In the genomic region with DNA sequence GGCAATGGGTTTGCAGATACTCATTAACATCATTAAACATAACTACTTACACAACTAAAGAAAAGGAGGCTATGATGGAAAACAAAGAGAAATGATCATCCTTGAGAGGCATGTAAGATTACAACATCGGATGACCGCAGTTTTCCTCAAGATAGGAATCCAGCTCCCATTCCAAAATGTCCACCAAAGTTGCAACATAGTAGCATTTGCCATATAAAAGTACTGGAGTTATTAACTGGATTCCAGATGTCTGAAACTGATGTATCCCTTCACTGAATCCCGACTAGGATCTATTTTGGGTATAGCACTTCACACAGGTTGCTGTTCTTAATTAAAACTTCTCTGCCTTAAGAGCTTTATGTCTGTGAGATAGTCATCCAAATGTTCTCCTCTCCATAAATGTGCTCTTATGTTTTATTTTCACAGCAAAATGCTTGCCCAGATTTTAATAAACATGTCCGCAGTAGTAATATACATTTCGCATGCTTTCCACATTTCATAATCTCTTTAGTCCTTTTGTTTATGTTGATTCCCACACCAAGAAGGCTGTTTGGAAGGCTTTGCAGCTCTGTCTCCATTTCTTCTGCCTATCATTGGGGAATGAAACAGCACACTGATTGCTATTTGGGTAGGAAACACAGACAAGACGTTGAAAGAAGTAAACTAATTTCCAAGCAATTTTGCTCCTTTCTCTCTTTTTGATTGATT, we compare ENCODE assay signal across 15 cellular contexts.
A peak's percentile ranks its signal among the peaks of the same experiment; 100 is the strongest.
DNase-seq lines count a peak whose midpoint lies in the region; ATAC-seq and TF ChIP-seq lines count a peak whose summit lies in the region.
"Had no signal": no experiment of that assay in that cellular context is flagged by ENCODE, and none has a peak within 500 bp of the region (broad histone marks: within the 10 kb centered on the region; RNA-seq: fewer than 3 reads in every experiment).

No MANE protein-coding gene starts in this region.

- peak overlapping the region; percentile 77; the same call in 1 of the 2 replicates for H3K14ac ChIP-seq in IMR-90 (replicated peaks; ENCODE audit: low read depth, low read length)

- no TSS peak for BruUV-seq in IMR-90 (replicated peaks; lab: Mats Ljungman, UMichigan)
- no TSS peak for BruUV-seq in Calu3 (replicated peaks; lab: Mats Ljungman, UMichigan)

- in situ Hi-C loops in IMR-90 (cut with MboI; ENCODE audit: low sequenced_read_pairs), result no loop called here

- no CpG with 5 or more reads among the region's 6 CpGs for WGBS in IMR-90 (ENCODE audit: extremely low coverage in 2 of 2, insufficient read length in 1 of 2), 2 experiments
- WGBS in suprapubic skin, result 71% methylated on average over 6 of the region's 6 CpGs

- peak overlapping the region; percentile 28; the same call in 1 of the 2 replicates for H4K5ac ChIP-seq in IMR-90 (ENCODE audit: low read depth, low read length)

- H3K56ac ChIP-seq in IMR-90 (ENCODE audit: extremely low read depth, insufficient read depth, low read length), result peak overlapping the region; percentile 66

- no peaks in the 10 kb centered on the region for H3K9me3 ChIP-seq in IMR-90 (ENCODE audit: control insufficient read depth, insufficient read depth, low read length)
- no peaks in the 10 kb centered on the region for H3K9me3 ChIP-seq in suprapubic skin
- H3K9me3 ChIP-seq: neutrophil had no signal

- ATAC-seq in IMR-90 (ENCODE audit: low read depth), result peak; percentile 73
- ATAC-seq in omental fat pad (ENCODE audit: low FRiP score), result peak; percentile 63
- no peak for ATAC-seq in GM21737 (IDR thresholded peaks at IDR 0.05; ENCODE audit: unreplicated experiment)
- ATAC-seq: stimulated activated naive B cell treated with anti-CD40 and anti-IgM and Interleukin-4, amounts not matched to agents 10 μg/mL and 1 μg/mL and 100 μg/mL, for 72 hours had no signal

- peaks cover 12% of the 10 kb centered on the region for H3K4me1 ChIP-seq in IMR-90 (ENCODE audit: control insufficient read depth, insufficient read depth, low read length)
- no peaks in the 10 kb centered on the region for H3K4me1 ChIP-seq in suprapubic skin

- CTCF ChIA-PET in IMR-90 (lab: Yijun Ruan, JAX), result interaction anchor here (0.6 to 1.2 kb wide), 2 partner anchors 44 to 91 kb away, joined by 3 read pairs; no protein-coding TSS in a partner anchor
- CTCF ChIA-PET in Calu3 (lab: Charles Lee), result no interaction called here

- H3K27me3 ChIP-seq in IMR-90 (ENCODE audit: control insufficient read depth, insufficient read depth, low read length) (no peaks in the 10 kb centered on the region), suprapubic skin (no peaks in the 10 kb centered on the region)
- H3K27me3 ChIP-seq: neutrophil had no signal

- H3K4me3 ChIP-seq in IMR-90 (ENCODE audit: insufficient read depth, low read depth, low read length) (no peak overlapping the region), suprapubic skin (no peak overlapping the region)
- H3K4me3 ChIP-seq: skin epidermis had no signal

- peaks cover 13% of the 10 kb centered on the region for H3K36me3 Mint-ChIP-seq in T-helper 2 cell treated with Interferon-gamma antibody and Interleukin-4, amounts not matched to agents 5 μg/mL and 100 μg/mL, for 36 hours (ENCODE audit: low read depth)
- peaks cover 3% of the 10 kb centered on the region for H3K36me3 Mint-ChIP-seq in Calu3 (ENCODE audit: insufficient read depth, unreplicated experiment)
- H3K36me3 Mint-ChIP-seq: brain; stimulated activated naive B cell treated with anti-CD40 and anti-IgM and Interleukin-4, amounts not matched to agents 10 μg/mL and 1 μg/mL and 100 μg/mL, for 72 hours had no signal

- H3K9me1 ChIP-seq in IMR-90 (ENCODE audit: insufficient read depth, low read length), result no peaks in the 10 kb centered on the region

- H4K8ac ChIP-seq in IMR-90 (ENCODE audit: low read depth in 2 of 2, low read length in 2 of 2), result peak overlapping the region; percentile 1 to 82; a peak in 3 of 4 replicates

- H3K36me3 ChIP-seq in IMR-90 (ENCODE audit: control insufficient read depth, insufficient read depth, low read length) (no peaks in the 10 kb centered on the region), suprapubic skin (no peaks in the 10 kb centered on the region)
- H3K36me3 ChIP-seq: neutrophil had no signal

- peak overlapping the region; percentile 77; the same call in 1 of the 2 replicates for H3K23ac ChIP-seq in IMR-90 (ENCODE audit: low read depth, low read length)

- no peak overlapping the region for H2AFZ ChIP-seq in IMR-90 (replicated peaks; ENCODE audit: low read length, poor library complexity)

- peak overlapping the region; percentile 78; the same call in 2 of the 3 replicates for H2BK15ac ChIP-seq in IMR-90 (ENCODE audit: low read depth, low read length)

- no peak for TF ChIP-seq EP300 in suprapubic skin (IDR thresholded peaks at IDR 0.05)

- peak overlapping the region; percentile 95; the same call in 1 of the 2 replicates for H3K27ac ChIP-seq in IMR-90 (ENCODE audit: insufficient read depth, low read length)
- no peak overlapping the region for H3K27ac ChIP-seq in suprapubic skin
- H3K27ac ChIP-seq: neutrophil had no signal

- H3K4me2 ChIP-seq in IMR-90 (ENCODE audit: low read depth, low read length), result peak overlapping the region; percentile 86; the same call in 1 of the 2 replicates

- H3K27me3 Mint-ChIP-seq in T-helper 2 cell treated with Interferon-gamma antibody and Interleukin-4, amounts not matched to agents 5 μg/mL and 100 μg/mL, for 36 hours (ENCODE audit: low read depth), result no peaks in the 10 kb centered on the region
- no peaks in the 10 kb centered on the region for H3K27me3 Mint-ChIP-seq in Calu3 (ENCODE audit: unreplicated experiment)
- H3K27me3 Mint-ChIP-seq: stimulated activated naive B cell treated with anti-CD40 and anti-IgM and Interleukin-4, amounts not matched to agents 10 μg/mL and 1 μg/mL and 100 μg/mL, for 72 hours had no signal

- H4K20me1 ChIP-seq in IMR-90 (ENCODE audit: insufficient read depth, low read length), result no peaks in the 10 kb centered on the region

- H3K27ac Mint-ChIP-seq in T-helper 2 cell treated with Interferon-gamma antibody and Interleukin-4, amounts not matched to agents 5 μg/mL and 100 μg/mL, for 36 hours, result no peak overlapping the region
- H3K27ac Mint-ChIP-seq in Calu3 (ENCODE audit: unreplicated experiment), result no peak overlapping the region
- H3K27ac Mint-ChIP-seq: stimulated activated naive B cell treated with anti-CD40 and anti-IgM and Interleukin-4, amounts not matched to agents 10 μg/mL and 1 μg/mL and 100 μg/mL, for 72 hours had no signal

- H3K9ac ChIP-seq in IMR-90 (ENCODE audit: low read depth, low read length), result peak overlapping the region; percentile 34; the same call in 1 of the 2 replicates

- peak overlapping the region; percentile 89 for H2BK120ac ChIP-seq in IMR-90 (ENCODE audit: low read depth, low read length)

- DNase-seq in AG09319 (ENCODE audit: extremely low read depth, low read depth) (peak; percentile 89), IMR-90 (peak; percentile 93), fibroblast of peridontal ligament (ENCODE audit: extremely low read depth) (peak; percentile 99), omental fat pad (ENCODE audit: low spot score) (no peak), Calu3 (no peak), suprapubic skin (ENCODE audit: low spot score in 2 of 2) (no peak)
- no peak for DNase-seq in T-helper 2 cell treated with Interferon-gamma antibody and Interleukin-4, amounts not matched to agents 5 μg/mL and 100 μg/mL, for 36 hours (ENCODE audit: low spot score)
- DNase-seq: AML-193; effector CD4-positive, alpha-beta T cell; KG1; stimulated activated naive B cell treated with anti-CD40 and anti-IgM and Interleukin-4, amounts not matched to agents 10 μg/mL and 1 μg/mL and 100 μg/mL, for 72 hours had no signal

- intact Hi-C loops in IMR-90 (cut with micrococcal nuclease), result loop anchor here (1.0 to 2.0 kb wide), 3 partner anchors 90 to 191 kb away; no protein-coding TSS in a partner anchor
- intact Hi-C loops in Calu3 (cut with micrococcal nuclease; ENCODE audit: unreplicated experiment), result no loop called here

- TF ChIP-seq RAD21 in IMR-90 (IDR thresholded peaks at IDR 0.05; ENCODE audit: low read length), result no peak

- no peak overlapping the region for H2AK9ac ChIP-seq in IMR-90 (replicated peaks; ENCODE audit: low read depth, low read length, poor library complexity)

- no peak overlapping the region for H2AK5ac ChIP-seq in IMR-90 (ENCODE audit: low read depth, low read length)

- peak overlapping the region; percentile 91 for H2BK5ac ChIP-seq in IMR-90 (ENCODE audit: low read depth, low read length, poor library complexity, severe bottlenecking)

- dilution Hi-C loops in IMR-90 (cut with HindIII; ENCODE audit: low sequenced_read_pairs, unreplicated experiment), result no loop called here

- peak overlapping the region; percentile 92; the same call in 1 of the 2 replicates for H4K91ac ChIP-seq in IMR-90 (ENCODE audit: insufficient read depth, low read depth, low read length)

- TF ChIP-seq CTCF in AG09319 (IDR thresholded peaks at IDR 0.05; ENCODE audit: low read depth, low read length) (no peak), IMR-90 (conservative IDR thresholded peaks at IDR 0.05; ENCODE audit: low read depth, low read length) (no peak), omental fat pad (IDR thresholded peaks at IDR 0.05) (no peak), Calu3 (IDR thresholded peaks at IDR 0.05; ENCODE audit: unreplicated experiment) (no peak), suprapubic skin (IDR thresholded peaks at IDR 0.05) (no peak)

- peak overlapping the region; percentile 96 for H3K18ac ChIP-seq in IMR-90 (ENCODE audit: low read depth, low read length)

- no peaks in the 10 kb centered on the region for H3K9me3 Mint-ChIP-seq in T-helper 2 cell treated with Interferon-gamma antibody and Interleukin-4, amounts not matched to agents 5 μg/mL and 100 μg/mL, for 36 hours
- H3K9me3 Mint-ChIP-seq in Calu3 (ENCODE audit: low read depth, unreplicated experiment), result peaks cover 4% of the 10 kb centered on the region
- H3K9me3 Mint-ChIP-seq: brain; stimulated activated naive B cell treated with anti-CD40 and anti-IgM and Interleukin-4, amounts not matched to agents 10 μg/mL and 1 μg/mL and 100 μg/mL, for 72 hours had no signal

- H3K4ac ChIP-seq in IMR-90 (ENCODE audit: low read depth, low read length), result peak overlapping the region; percentile 89; the same call in 1 of the 2 replicates

- no peaks in the 10 kb centered on the region for H3K79me1 ChIP-seq in IMR-90 (ENCODE audit: low read depth in 1 of 2, low read length in 2 of 2)

- POLR2A ChIA-PET in IMR-90 (lab: Charles Lee; ENCODE audit: unreplicated experiment), result no interaction called here

- TF ChIP-seq POLR2A in IMR-90 (IDR thresholded peaks at IDR 0.05; ENCODE audit: low read depth, low read length), result no peak
- TF ChIP-seq POLR2A in suprapubic skin (IDR thresholded peaks at IDR 0.05), result no peak

- H3K4me3 Mint-ChIP-seq in T-helper 2 cell treated with Interferon-gamma antibody and Interleukin-4, amounts not matched to agents 5 μg/mL and 100 μg/mL, for 36 hours, result no peak overlapping the region
- no peak overlapping the region for H3K4me3 Mint-ChIP-seq in Calu3 (ENCODE audit: low read depth, unreplicated experiment)
- H3K4me3 Mint-ChIP-seq: brain; stimulated activated naive B cell treated with anti-CD40 and anti-IgM and Interleukin-4, amounts not matched to agents 10 μg/mL and 1 μg/mL and 100 μg/mL, for 72 hours had no signal

- H2BK20ac ChIP-seq in IMR-90 (ENCODE audit: low read depth, low read length), result peak overlapping the region; percentile 91

- peaks cover 33% of the 10 kb centered on the region for H3K4me1 Mint-ChIP-seq in T-helper 2 cell treated with Interferon-gamma antibody and Interleukin-4, amounts not matched to agents 5 μg/mL and 100 μg/mL, for 36 hours (ENCODE audit: low read depth)
- no peaks in the 10 kb centered on the region for H3K4me1 Mint-ChIP-seq in Calu3 (ENCODE audit: low read depth, unreplicated experiment)
- H3K4me1 Mint-ChIP-seq: stimulated activated naive B cell treated with anti-CD40 and anti-IgM and Interleukin-4, amounts not matched to agents 10 μg/mL and 1 μg/mL and 100 μg/mL, for 72 hours had no signal

Comparison
In these comparisons a context has a peak if more than half of its experiments do, and no peak if none do; other contexts are left out.
1. DNase-seq: peak in AG09319 (single experiment), IMR-90 (single experiment) and fibroblast of peridontal ligament (single experiment); none in omental fat pad (single experiment), T-helper 2 cell treated with Interferon-gamma antibody and Interleukin-4, amounts not matched to agents 5 μg/mL and 100 μg/mL, for 36 hours (single experiment), Calu3 (single experiment) and suprapubic skin (0 of 2).